In the genomic region with DNA sequence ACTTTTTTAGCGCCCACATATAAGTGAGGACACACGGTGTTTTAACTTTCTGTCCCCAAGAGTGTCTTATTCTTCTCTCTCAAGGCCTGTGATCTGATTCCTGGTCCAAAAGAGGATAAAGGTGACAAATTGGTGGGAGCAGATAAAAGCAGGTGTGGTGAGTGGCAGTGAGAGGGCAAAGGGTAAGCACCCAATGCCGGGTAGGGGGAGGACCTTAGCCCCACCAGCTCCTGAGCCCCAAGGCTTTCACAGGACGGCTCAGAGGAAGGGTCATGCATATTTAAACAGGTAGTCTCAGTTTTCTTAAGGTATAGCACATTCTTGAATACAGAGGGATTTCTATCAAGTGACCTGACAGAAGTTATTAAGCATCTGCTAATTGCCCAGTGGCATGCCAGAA, we compare ENCODE assay signal across 15 cellular contexts. TPM values are rescaled to one million over a fixed set of nuclear protein-coding genes. Genes with fewer than 3 reads are reported as not detected.
DNase-seq lines count a peak whose midpoint lies in the region; ATAC-seq and TF ChIP-seq lines count a peak whose summit lies in the region.
"Had no signal": no experiment of that assay in that cellular context is flagged by ENCODE, and none has a peak within 500 bp of the region (broad histone marks: within the 10 kb centered on the region; RNA-seq: fewer than 3 reads in every experiment).

No MANE protein-coding gene starts in this region.

- TF ChIP-seq EP300 in sigmoid colon (IDR thresholded peaks at IDR 0.05): no peak

- peaks cover 92% of the 10 kb centered on the region for H3K36me3 Mint-ChIP-seq in stimulated activated naive CD8-positive, alpha-beta T cell treated with anti-CD3 and anti-CD28 coated beads, Interleukin-15, Interleukin-2, amounts not matched to agents 100 ng/mL and 50 ng/mL, for 24 hours (ENCODE audit: low read depth)
- H3K36me3 Mint-ChIP-seq in activated T-helper 1 cell treated with anti-CD3 and anti-CD28 coated beads, Interleukin-12 subunit alpha, Interleukin-12 subunit beta, Interleukin-2, Interleukin-4 antibody, amounts not matched to agents 30 ng/mL and 10 ng/mL and 1 ng/mL, durations not matched to agents 14 hours and 24 hours and 36 hours (ENCODE audit: low read depth): peaks cover 65% of the 10 kb centered on the region
- H3K36me3 Mint-ChIP-seq in type B pancreatic cell: peaks cover 68% of the 10 kb centered on the region

- H3K4me3 Mint-ChIP-seq in stimulated activated naive CD8-positive, alpha-beta T cell treated with anti-CD3 and anti-CD28 coated beads, Interleukin-15, Interleukin-2, amounts not matched to agents 100 ng/mL and 50 ng/mL, for 24 hours: no peak overlapping the region
- H3K4me3 Mint-ChIP-seq in stimulated activated naive CD8-positive, alpha-beta T cell treated with anti-CD3 and anti-CD28 coated beads, Interleukin-15, amount 100 ng/mL, for 72 hours: no peak overlapping the region
- no peak overlapping the region for H3K4me3 Mint-ChIP-seq in activated T-helper 1 cell treated with anti-CD3 and anti-CD28 coated beads, Interleukin-12 subunit alpha, Interleukin-12 subunit beta, Interleukin-2, Interleukin-4 antibody, amounts not matched to agents 30 ng/mL and 10 ng/mL and 1 ng/mL, durations not matched to agents 14 hours and 24 hours and 36 hours
- H3K4me3 Mint-ChIP-seq in type B pancreatic cell: no peak overlapping the region

- H3K27ac ChIP-seq in right lobe of liver: no peak overlapping the region
- H3K27ac ChIP-seq in sigmoid colon: no peak overlapping the region

- TF ChIP-seq POLR2A in right lobe of liver (IDR thresholded peaks at IDR 0.05) (no peak), sigmoid colon (IDR thresholded peaks at IDR 0.05) (no peak)

- DNase-seq in stimulated activated naive CD8-positive, alpha-beta T cell treated with anti-CD3 and anti-CD28 coated beads, Interleukin-15, amount 100 ng/mL, for 72 hours: no peak
- DNase-seq in activated T-helper 1 cell treated with anti-CD3 and anti-CD28 coated beads, Interleukin-12 subunit alpha, Interleukin-12 subunit beta, Interleukin-2, Interleukin-4 antibody, amounts not matched to agents 30 ng/mL and 10 ng/mL and 1 ng/mL, durations not matched to agents 14 hours and 24 hours and 36 hours (ENCODE audit: low spot score): no peak
- DNase-seq in right lobe of liver (no peak), type B pancreatic cell (ENCODE audit: extremely low spot score, unreplicated experiment) (no peak), sigmoid colon (no peak)
- DNase-seq: DMS153, EL, IMR-90, NCI-H1417 treated with DMSO at 0.1 percent for 48 hours, NCI-H510A treated with DMSO at 0.1 percent for 48 hours, Peyer's patch, SHP77 had no signal

- H3K27me3 Mint-ChIP-seq in stimulated activated naive CD8-positive, alpha-beta T cell treated with anti-CD3 and anti-CD28 coated beads, Interleukin-15, Interleukin-2, amounts not matched to agents 100 ng/mL and 50 ng/mL, for 24 hours: no peaks in the 10 kb centered on the region
- no peaks in the 10 kb centered on the region for H3K27me3 Mint-ChIP-seq in stimulated activated naive CD8-positive, alpha-beta T cell treated with anti-CD3 and anti-CD28 coated beads, Interleukin-15, amount 100 ng/mL, for 72 hours
- no peaks in the 10 kb centered on the region for H3K27me3 Mint-ChIP-seq in activated T-helper 1 cell treated with anti-CD3 and anti-CD28 coated beads, Interleukin-12 subunit alpha, Interleukin-12 subunit beta, Interleukin-2, Interleukin-4 antibody, amounts not matched to agents 30 ng/mL and 10 ng/mL and 1 ng/mL, durations not matched to agents 14 hours and 24 hours and 36 hours (ENCODE audit: insufficient read depth)
- H3K27me3 Mint-ChIP-seq in type B pancreatic cell: no peaks in the 10 kb centered on the region

- intact Hi-C loops in activated T-helper 1 cell treated with anti-CD3 and anti-CD28 coated beads, Interleukin-12 subunit alpha, Interleukin-12 subunit beta, Interleukin-2, Interleukin-4 antibody, amounts not matched to agents 30 ng/mL and 10 ng/mL and 1 ng/mL, durations not matched to agents 14 hours and 24 hours and 36 hours (cut with micrococcal nuclease): no loop called here
- intact Hi-C loops in right lobe of liver (cut with DNase I) (no loop called here), sigmoid colon (cut with DNase I) (no loop called here)

- no peaks in the 10 kb centered on the region for H3K9me3 ChIP-seq in right lobe of liver
- H3K9me3 ChIP-seq in sigmoid colon: no peaks in the 10 kb centered on the region
- H3K9me3 ChIP-seq: Peyer's patch had no signal

- TF ChIP-seq CTCF in right lobe of liver (IDR thresholded peaks at IDR 0.05) (no peak), type B pancreatic cell (conservative IDR thresholded peaks at IDR 0.05) (no peak), sigmoid colon (IDR thresholded peaks at IDR 0.05) (no peak)

- no peaks in the 10 kb centered on the region for H3K27me3 ChIP-seq in right lobe of liver
- H3K27me3 ChIP-seq in sigmoid colon: no peaks in the 10 kb centered on the region
- H3K27me3 ChIP-seq: Peyer's patch had no signal

- H3K9me3 Mint-ChIP-seq in stimulated activated naive CD8-positive, alpha-beta T cell treated with anti-CD3 and anti-CD28 coated beads, Interleukin-15, Interleukin-2, amounts not matched to agents 100 ng/mL and 50 ng/mL, for 24 hours: no peaks in the 10 kb centered on the region
- no peaks in the 10 kb centered on the region for H3K9me3 Mint-ChIP-seq in stimulated activated naive CD8-positive, alpha-beta T cell treated with anti-CD3 and anti-CD28 coated beads, Interleukin-15, amount 100 ng/mL, for 72 hours
- H3K9me3 Mint-ChIP-seq in activated T-helper 1 cell treated with anti-CD3 and anti-CD28 coated beads, Interleukin-12 subunit alpha, Interleukin-12 subunit beta, Interleukin-2, Interleukin-4 antibody, amounts not matched to agents 30 ng/mL and 10 ng/mL and 1 ng/mL, durations not matched to agents 14 hours and 24 hours and 36 hours: no peaks in the 10 kb centered on the region
- H3K9me3 Mint-ChIP-seq in type B pancreatic cell: no peaks in the 10 kb centered on the region

- ATAC-seq in stimulated activated naive CD8-positive, alpha-beta T cell treated with anti-CD3 and anti-CD28 coated beads, Interleukin-15, amount 100 ng/mL, for 72 hours: no peak
- ATAC-seq in right lobe of liver: peak in 3 of 4 donors; percentile 23 to 48 (median 29)
- no peak for ATAC-seq in GM18858 (IDR thresholded peaks at IDR 0.05; ENCODE audit: unreplicated experiment)
- ATAC-seq in GM19023 (IDR thresholded peaks at IDR 0.05; ENCODE audit: unreplicated experiment): no peak

- H3K36me3 ChIP-seq in right lobe of liver (peaks cover 0 to 50% (median 12%) of the 10 kb centered on the region in 4 donors), sigmoid colon (peaks cover 10 to 98% (median 54%) of the 10 kb centered on the region in 4 donors)

- WGBS in right lobe of liver (ENCODE audit: insufficient coverage, low coverage, low lambda C conversion rate, missing lambda C conversion rate): 61% methylated on average over 4 of the region's 4 CpGs
- WGBS in sigmoid colon, 2 donors: 40 to 78% methylated on average over 4 of the region's 4 CpGs

- H3K27ac Mint-ChIP-seq in stimulated activated naive CD8-positive, alpha-beta T cell treated with anti-CD3 and anti-CD28 coated beads, Interleukin-15, Interleukin-2, amounts not matched to agents 100 ng/mL and 50 ng/mL, for 24 hours: peak overlapping the region; percentile 71
- no peak overlapping the region for H3K27ac Mint-ChIP-seq in stimulated activated naive CD8-positive, alpha-beta T cell treated with anti-CD3 and anti-CD28 coated beads, Interleukin-15, amount 100 ng/mL, for 72 hours
- peak overlapping the region; percentile 25 for H3K27ac Mint-ChIP-seq in activated T-helper 1 cell treated with anti-CD3 and anti-CD28 coated beads, Interleukin-12 subunit alpha, Interleukin-12 subunit beta, Interleukin-2, Interleukin-4 antibody, amounts not matched to agents 30 ng/mL and 10 ng/mL and 1 ng/mL, durations not matched to agents 14 hours and 24 hours and 36 hours
- peak overlapping the region; percentile 19 for H3K27ac Mint-ChIP-seq in type B pancreatic cell

- peaks cover 0 to 13% (median 2%) of the 10 kb centered on the region in 4 donors for H3K4me1 ChIP-seq in right lobe of liver
- peaks cover 0 to 53% (median 24%) of the 10 kb centered on the region in 4 donors for H3K4me1 ChIP-seq in sigmoid colon

- no peak overlapping the region for H3K4me3 ChIP-seq in right lobe of liver
- H3K4me3 ChIP-seq in sigmoid colon: no peak overlapping the region
- H3K4me3 ChIP-seq: Peyer's patch had no signal

- H3K4me1 Mint-ChIP-seq in stimulated activated naive CD8-positive, alpha-beta T cell treated with anti-CD3 and anti-CD28 coated beads, Interleukin-15, Interleukin-2, amounts not matched to agents 100 ng/mL and 50 ng/mL, for 24 hours (ENCODE audit: low read depth): no peaks in the 10 kb centered on the region
- H3K4me1 Mint-ChIP-seq in stimulated activated naive CD8-positive, alpha-beta T cell treated with anti-CD3 and anti-CD28 coated beads, Interleukin-15, amount 100 ng/mL, for 72 hours: peaks cover 6% of the 10 kb centered on the region
- H3K4me1 Mint-ChIP-seq in activated T-helper 1 cell treated with anti-CD3 and anti-CD28 coated beads, Interleukin-12 subunit alpha, Interleukin-12 subunit beta, Interleukin-2, Interleukin-4 antibody, amounts not matched to agents 30 ng/mL and 10 ng/mL and 1 ng/mL, durations not matched to agents 14 hours and 24 hours and 36 hours (ENCODE audit: low read depth): peaks cover 5% of the 10 kb centered on the region
- peaks cover 5% of the 10 kb centered on the region for H3K4me1 Mint-ChIP-seq in type B pancreatic cell (ENCODE audit: unreplicated experiment)

RNA-seq across cellular contexts. Expression of a gene that starts 19.6 kb away (rescaled TPM):
- total RNA-seq in activated T-helper 1 cell treated with anti-CD3 and anti-CD28 coated beads, Interleukin-12 subunit alpha, Interleukin-12 subunit beta, Interleukin-2, Interleukin-4 antibody, amounts not matched to agents 30 ng/mL and 10 ng/mL and 1 ng/mL, durations not matched to agents 14 hours and 24 hours and 36 hours: 176 TPM in 2 replicates
- 10 to 100 TPM; 21.9 to 41.8 (median 31.4) TPM for total RNA-seq in right lobe of liver
- total RNA-seq in type B pancreatic cell (ENCODE audit: low replicate concordance): 59.9 and 94.6 TPM in 2 replicates
- 100 to 1,000 TPM; 134 to 195 (median 169) TPM for total RNA-seq in sigmoid colon
- polyA plus RNA-seq in sigmoid colon: 10 to 100 TPM in 1 of 3 donors, 1 to 10 TPM in 2; 5.4 to 62.2 (median 6.9) TPM

Comparison
In these comparisons a context has a peak if more than half of its experiments do, and no peak if none do; other contexts are left out.
1. H3K27ac Mint-ChIP-seq: peak in stimulated activated naive CD8-positive, alpha-beta T cell treated with anti-CD3 and anti-CD28 coated beads, Interleukin-15, Interleukin-2, amounts not matched to agents 100 ng/mL and 50 ng/mL, for 24 hours (single experiment), activated T-helper 1 cell treated with anti-CD3 and anti-CD28 coated beads, Interleukin-12 subunit alpha, Interleukin-12 subunit beta, Interleukin-2, Interleukin-4 antibody, amounts not matched to agents 30 ng/mL and 10 ng/mL and 1 ng/mL, durations not matched to agents 14 hours and 24 hours and 36 hours (single experiment) and type B pancreatic cell (single experiment); none in stimulated activated naive CD8-positive, alpha-beta T cell treated with anti-CD3 and anti-CD28 coated beads, Interleukin-15, amount 100 ng/mL, for 72 hours (0 of 2).
2. ATAC-seq: peak in right lobe of liver (3 of 4); none in stimulated activated naive CD8-positive, alpha-beta T cell treated with anti-CD3 and anti-CD28 coated beads, Interleukin-15, amount 100 ng/mL, for 72 hours (single experiment), GM18858 (single experiment) and GM19023 (single experiment).